ENCODE assay signal across 1 cellular context in the genomic region with DNA sequence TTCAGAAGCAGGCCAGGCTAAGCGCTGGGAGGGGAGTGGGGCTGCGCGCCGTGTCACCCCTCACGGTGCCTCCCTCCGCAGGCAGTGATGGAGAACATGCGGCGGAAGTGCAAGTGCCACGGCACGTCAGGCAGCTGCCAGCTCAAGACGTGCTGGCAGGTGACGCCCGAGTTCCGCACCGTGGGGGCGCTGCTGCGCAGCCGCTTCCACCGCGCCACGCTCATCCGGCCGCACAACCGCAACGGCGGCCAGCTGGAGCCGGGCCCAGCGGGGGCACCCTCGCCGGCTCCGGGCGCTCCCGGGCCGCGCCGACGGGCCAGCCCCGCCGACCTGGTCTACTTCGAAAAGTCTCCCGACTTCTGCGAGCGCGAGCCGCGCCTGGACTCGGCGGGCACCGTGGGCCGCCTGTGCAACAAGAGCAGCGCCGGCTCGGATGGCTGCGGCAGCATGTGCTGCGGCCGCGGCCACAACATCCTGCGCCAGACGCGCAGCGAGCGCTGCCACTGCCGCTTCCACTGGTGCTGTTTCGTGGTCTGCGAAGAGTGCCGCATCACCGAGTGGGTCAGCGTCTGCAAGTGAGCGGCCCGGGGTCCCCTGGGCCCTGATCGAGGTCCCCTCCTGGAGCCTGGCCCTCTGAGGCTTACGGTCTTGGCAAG.
A peak's percentile ranks its signal among the peaks of the same experiment; 100 is the strongest.
TF ChIP-seq lines count a peak whose summit lies in the region.

No MANE protein-coding gene starts in this region.

TF ChIP-seq in HepG2, 621 proteins besides CTCF, POLR2A, EP300 and RAD21 (continued from another document and continues in another):
- TF ChIP-seq, protein P1, sequence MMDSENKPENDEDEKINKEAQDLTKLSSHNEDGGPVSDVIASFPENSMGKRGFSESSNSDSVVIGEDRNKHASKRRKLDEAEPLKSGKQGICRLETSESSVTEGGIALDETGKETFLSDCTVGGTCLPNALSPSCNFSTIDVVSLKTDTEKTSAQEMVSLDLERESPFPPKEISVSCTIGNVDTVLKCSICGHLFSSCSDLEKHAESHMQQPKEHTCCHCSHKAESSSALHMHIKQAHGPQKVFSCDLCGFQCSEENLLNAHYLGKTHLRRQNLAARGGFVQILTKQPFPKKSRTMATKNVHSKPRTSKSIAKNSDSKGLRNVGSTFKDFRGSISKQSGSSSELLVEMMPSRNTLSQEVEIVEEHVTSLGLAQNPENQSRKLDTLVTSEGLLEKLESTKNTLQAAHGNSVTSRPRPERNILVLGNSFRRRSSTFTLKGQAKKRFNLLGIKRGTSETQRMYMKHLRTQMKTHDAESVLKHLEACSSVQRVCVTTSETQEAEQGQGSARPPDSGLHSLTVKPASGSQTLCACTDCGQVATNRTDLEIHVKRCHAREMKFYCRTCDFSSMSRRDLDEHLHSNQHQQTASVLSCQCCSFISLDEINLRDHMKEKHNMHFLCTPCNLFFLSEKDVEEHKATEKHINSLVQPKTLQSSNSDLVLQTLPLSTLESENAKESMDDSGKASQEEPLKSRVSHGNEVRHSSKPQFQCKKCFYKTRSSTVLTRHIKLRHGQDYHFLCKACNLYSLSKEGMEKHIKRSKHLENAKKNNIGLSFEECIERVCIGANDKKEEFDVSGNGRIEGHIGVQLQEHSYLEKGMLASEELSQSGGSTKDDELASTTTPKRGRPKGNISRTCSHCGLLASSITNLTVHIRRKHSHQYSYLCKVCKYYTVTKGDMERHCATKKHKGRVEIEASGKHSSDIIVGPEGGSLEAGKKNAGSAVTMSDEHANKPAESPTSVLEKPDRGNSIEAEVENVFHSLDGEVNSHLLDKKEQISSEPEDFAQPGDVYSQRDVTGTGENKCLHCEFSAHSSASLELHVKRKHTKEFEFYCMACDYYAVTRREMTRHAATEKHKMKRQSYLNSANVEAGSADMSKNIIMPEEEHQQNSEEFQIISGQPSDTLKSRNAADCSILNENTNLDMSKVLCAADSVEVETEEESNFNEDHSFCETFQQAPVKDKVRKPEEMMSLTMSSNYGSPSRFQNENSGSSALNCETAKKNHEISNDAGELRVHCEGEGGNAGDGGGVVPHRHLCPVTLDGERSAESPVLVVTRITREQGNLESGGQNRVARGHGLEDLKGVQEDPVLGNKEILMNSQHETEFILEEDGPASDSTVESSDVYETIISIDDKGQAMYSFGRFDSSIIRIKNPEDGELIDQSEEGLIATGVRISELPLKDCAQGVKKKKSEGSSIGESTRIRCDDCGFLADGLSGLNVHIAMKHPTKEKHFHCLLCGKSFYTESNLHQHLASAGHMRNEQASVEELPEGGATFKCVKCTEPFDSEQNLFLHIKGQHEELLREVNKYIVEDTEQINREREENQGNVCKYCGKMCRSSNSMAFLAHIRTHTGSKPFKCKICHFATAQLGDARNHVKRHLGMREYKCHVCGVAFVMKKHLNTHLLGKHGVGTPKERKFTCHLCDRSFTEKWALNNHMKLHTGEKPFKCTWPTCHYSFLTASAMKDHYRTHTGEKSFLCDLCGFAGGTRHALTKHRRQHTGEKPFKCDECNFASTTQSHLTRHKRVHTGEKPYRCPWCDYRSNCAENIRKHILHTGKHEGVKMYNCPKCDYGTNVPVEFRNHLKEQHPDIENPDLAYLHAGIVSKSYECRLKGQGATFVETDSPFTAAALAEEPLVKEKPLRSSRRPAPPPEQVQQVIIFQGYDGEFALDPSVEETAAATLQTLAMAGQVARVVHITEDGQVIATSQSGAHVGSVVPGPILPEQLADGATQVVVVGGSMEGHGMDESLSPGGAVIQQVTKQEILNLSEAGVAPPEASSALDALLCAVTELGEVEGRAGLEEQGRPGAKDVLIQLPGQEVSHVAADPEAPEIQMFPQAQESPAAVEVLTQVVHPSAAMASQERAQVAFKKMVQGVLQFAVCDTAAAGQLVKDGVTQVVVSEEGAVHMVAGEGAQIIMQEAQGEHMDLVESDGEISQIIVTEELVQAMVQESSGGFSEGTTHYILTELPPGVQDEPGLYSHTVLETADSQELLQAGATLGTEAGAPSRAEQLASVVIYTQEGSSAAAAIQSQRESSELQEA (CRISPR knock-in tag; IDR thresholded peaks at IDR 0.05; ENCODE audit: not compliant biosample characterization) = peak; percentile 39
- no peak for TF ChIP-seq RXRB (CRISPR knock-in tag; IDR thresholded peaks at IDR 0.05; ENCODE audit: borderline replicate concordance)
- TF ChIP-seq ZNF496 (CRISPR knock-in tag; IDR thresholded peaks at IDR 0.05; ENCODE audit: insufficient replicate concordance) = no peak
- no peak for TF ChIP-seq JDP2 (CRISPR knock-in tag; IDR thresholded peaks at IDR 0.05; ENCODE audit: borderline replicate concordance)
- TF ChIP-seq, protein P2, sequence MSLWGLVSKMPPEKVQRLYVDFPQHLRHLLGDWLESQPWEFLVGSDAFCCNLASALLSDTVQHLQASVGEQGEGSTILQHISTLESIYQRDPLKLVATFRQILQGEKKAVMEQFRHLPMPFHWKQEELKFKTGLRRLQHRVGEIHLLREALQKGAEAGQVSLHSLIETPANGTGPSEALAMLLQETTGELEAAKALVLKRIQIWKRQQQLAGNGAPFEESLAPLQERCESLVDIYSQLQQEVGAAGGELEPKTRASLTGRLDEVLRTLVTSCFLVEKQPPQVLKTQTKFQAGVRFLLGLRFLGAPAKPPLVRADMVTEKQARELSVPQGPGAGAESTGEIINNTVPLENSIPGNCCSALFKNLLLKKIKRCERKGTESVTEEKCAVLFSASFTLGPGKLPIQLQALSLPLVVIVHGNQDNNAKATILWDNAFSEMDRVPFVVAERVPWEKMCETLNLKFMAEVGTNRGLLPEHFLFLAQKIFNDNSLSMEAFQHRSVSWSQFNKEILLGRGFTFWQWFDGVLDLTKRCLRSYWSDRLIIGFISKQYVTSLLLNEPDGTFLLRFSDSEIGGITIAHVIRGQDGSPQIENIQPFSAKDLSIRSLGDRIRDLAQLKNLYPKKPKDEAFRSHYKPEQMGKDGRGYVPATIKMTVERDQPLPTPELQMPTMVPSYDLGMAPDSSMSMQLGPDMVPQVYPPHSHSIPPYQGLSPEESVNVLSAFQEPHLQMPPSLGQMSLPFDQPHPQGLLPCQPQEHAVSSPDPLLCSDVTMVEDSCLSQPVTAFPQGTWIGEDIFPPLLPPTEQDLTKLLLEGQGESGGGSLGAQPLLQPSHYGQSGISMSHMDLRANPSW (CRISPR knock-in tag; IDR thresholded peaks at IDR 0.05; ENCODE audit: borderline replicate concordance) = no peak
- TF ChIP-seq, protein P3, sequence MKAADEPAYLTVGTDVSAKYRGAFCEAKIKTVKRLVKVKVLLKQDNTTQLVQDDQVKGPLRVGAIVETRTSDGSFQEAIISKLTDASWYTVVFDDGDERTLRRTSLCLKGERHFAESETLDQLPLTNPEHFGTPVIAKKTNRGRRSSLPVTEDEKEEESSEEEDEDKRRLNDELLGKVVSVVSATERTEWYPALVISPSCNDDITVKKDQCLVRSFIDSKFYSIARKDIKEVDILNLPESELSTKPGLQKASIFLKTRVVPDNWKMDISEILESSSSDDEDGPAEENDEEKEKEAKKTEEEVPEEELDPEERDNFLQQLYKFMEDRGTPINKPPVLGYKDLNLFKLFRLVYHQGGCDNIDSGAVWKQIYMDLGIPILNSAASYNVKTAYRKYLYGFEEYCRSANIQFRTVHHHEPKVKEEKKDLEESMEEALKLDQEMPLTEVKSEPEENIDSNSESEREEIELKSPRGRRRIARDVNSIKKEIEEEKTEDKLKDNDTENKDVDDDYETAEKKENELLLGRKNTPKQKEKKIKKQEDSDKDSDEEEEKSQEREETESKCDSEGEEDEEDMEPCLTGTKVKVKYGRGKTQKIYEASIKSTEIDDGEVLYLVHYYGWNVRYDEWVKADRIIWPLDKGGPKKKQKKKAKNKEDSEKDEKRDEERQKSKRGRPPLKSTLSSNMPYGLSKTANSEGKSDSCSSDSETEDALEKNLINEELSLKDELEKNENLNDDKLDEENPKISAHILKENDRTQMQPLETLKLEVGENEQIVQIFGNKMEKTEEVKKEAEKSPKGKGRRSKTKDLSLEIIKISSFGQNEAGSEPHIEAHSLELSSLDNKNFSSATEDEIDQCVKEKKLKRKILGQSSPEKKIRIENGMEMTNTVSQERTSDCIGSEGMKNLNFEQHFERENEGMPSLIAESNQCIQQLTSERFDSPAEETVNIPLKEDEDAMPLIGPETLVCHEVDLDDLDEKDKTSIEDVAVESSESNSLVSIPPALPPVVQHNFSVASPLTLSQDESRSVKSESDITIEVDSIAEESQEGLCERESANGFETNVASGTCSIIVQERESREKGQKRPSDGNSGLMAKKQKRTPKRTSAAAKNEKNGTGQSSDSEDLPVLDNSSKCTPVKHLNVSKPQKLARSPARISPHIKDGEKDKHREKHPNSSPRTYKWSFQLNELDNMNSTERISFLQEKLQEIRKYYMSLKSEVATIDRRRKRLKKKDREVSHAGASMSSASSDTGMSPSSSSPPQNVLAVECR (CRISPR knock-in tag; IDR thresholded peaks at IDR 0.05; ENCODE audit: borderline replicate concordance) = peak; percentile 76
- peak; percentile 75; the same call in 1 of the 2 replicates for TF ChIP-seq EZH2 (conservative IDR thresholded peaks at IDR 0.05; ENCODE audit: low read depth, low read length)
- no peak for TF ChIP-seq REXO4 (CRISPR knock-in tag; IDR thresholded peaks at IDR 0.05; ENCODE audit: borderline replicate concordance)
- no peak for TF ChIP-seq RARG (CRISPR knock-in tag; IDR thresholded peaks at IDR 0.05; ENCODE audit: low read depth)
- TF ChIP-seq TRIM24 (CRISPR knock-in tag; IDR thresholded peaks at IDR 0.05) = no peak
- no peak for TF ChIP-seq SOX6 (IDR thresholded peaks at IDR 0.05)
- TF ChIP-seq SOX6 (CRISPR knock-in tag; IDR thresholded peaks at IDR 0.05) = no peak
- no peak for TF ChIP-seq SIX1 (CRISPR knock-in tag; IDR thresholded peaks at IDR 0.05; ENCODE audit: borderline replicate concordance)
- TF ChIP-seq HNRNPLL (IDR thresholded peaks at IDR 0.05; ENCODE audit: low read depth, low read length, poor library complexity, severe bottlenecking) = peak; percentile 99
- peak; percentile 93 for TF ChIP-seq ZNF563 (CRISPR knock-in tag; IDR thresholded peaks at IDR 0.05)
- no peak for TF ChIP-seq HIVEP1 (CRISPR knock-in tag; IDR thresholded peaks at IDR 0.05)
- 0 out of 2 replicates have a peak, but pooled peaks have one; percentile 22 for TF ChIP-seq SALL2 (CRISPR knock-in tag; IDR thresholded peaks at IDR 0.05)
- TF ChIP-seq ZNF572 (CRISPR knock-in tag; IDR thresholded peaks at IDR 0.05) = no peak
- TF ChIP-seq, protein P4, sequence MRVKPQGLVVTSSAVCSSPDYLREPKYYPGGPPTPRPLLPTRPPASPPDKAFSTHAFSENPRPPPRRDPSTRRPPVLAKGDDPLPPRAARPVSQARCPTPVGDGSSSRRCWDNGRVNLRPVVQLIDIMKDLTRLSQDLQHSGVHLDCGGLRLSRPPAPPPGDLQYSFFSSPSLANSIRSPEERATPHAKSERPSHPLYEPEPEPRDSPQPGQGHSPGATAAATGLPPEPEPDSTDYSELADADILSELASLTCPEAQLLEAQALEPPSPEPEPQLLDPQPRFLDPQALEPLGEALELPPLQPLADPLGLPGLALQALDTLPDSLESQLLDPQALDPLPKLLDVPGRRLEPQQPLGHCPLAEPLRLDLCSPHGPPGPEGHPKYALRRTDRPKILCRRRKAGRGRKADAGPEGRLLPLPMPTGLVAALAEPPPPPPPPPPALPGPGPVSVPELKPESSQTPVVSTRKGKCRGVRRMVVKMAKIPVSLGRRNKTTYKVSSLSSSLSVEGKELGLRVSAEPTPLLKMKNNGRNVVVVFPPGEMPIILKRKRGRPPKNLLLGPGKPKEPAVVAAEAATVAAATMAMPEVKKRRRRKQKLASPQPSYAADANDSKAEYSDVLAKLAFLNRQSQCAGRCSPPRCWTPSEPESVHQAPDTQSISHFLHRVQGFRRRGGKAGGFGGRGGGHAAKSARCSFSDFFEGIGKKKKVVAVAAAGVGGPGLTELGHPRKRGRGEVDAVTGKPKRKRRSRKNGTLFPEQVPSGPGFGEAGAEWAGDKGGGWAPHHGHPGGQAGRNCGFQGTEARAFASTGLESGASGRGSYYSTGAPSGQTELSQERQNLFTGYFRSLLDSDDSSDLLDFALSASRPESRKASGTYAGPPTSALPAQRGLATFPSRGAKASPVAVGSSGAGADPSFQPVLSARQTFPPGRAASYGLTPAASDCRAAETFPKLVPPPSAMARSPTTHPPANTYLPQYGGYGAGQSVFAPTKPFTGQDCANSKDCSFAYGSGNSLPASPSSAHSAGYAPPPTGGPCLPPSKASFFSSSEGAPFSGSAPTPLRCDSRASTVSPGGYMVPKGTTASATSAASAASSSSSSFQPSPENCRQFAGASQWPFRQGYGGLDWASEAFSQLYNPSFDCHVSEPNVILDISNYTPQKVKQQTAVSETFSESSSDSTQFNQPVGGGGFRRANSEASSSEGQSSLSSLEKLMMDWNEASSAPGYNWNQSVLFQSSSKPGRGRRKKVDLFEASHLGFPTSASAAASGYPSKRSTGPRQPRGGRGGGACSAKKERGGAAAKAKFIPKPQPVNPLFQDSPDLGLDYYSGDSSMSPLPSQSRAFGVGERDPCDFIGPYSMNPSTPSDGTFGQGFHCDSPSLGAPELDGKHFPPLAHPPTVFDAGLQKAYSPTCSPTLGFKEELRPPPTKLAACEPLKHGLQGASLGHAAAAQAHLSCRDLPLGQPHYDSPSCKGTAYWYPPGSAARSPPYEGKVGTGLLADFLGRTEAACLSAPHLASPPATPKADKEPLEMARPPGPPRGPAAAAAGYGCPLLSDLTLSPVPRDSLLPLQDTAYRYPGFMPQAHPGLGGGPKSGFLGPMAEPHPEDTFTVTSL (CRISPR knock-in tag; IDR thresholded peaks at IDR 0.05; ENCODE audit: borderline replicate concordance) = no peak
- no peak for TF ChIP-seq ELF1 (CRISPR knock-in tag; IDR thresholded peaks at IDR 0.05)
- TF ChIP-seq ZNF570 (CRISPR knock-in tag; IDR thresholded peaks at IDR 0.05; ENCODE audit: borderline replicate concordance) = no peak
- peak; percentile 95 for TF ChIP-seq ZNF547 (CRISPR knock-in tag; IDR thresholded peaks at IDR 0.05)
- TF ChIP-seq, protein P5, sequence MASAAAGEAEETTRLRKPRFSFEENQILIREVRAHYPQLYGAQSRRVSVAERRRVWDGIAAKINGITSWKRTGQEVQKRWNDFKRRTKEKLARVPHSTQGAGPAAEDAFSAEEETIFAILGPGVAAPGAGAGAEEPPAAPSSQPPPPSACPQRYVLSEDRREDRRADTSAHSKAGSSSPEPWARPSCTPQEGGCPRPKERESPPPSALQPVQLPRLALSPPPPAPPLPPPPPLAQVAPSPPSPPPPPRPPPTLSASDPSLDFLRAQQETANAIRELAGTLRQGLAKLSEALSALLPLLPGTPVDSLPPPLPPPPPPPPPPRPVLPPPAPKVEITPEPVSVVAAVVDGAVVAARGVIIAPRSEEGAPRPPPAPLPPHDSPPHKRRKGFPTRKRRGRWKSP (CRISPR knock-in tag; IDR thresholded peaks at IDR 0.05) = peak; percentile 71
- no peak for TF ChIP-seq CCAR2 (optimal IDR thresholded peaks at IDR 0.05; ENCODE audit: low read depth, low read length)
- TF ChIP-seq FOXA1 (IDR thresholded peaks at IDR 0.05) = no peak
- peak; percentile 6; the same call in 1 of the 2 replicates for TF ChIP-seq FOXA1 (CRISPR knock-in tag; IDR thresholded peaks at IDR 0.05)
- TF ChIP-seq KAT7 (CRISPR knock-in tag; IDR thresholded peaks at IDR 0.05; ENCODE audit: borderline replicate concordance) = no peak
- no peak for TF ChIP-seq SRSF9 (IDR thresholded peaks at IDR 0.05; ENCODE audit: borderline replicate concordance, insufficient read depth, low read depth, low read length, poor library complexity, severe bottlenecking)
- TF ChIP-seq CEBPG (CRISPR knock-in tag; IDR thresholded peaks at IDR 0.05) = no peak
